8 cellular contexts compared by ENCODE assay signal in the genomic region with DNA sequence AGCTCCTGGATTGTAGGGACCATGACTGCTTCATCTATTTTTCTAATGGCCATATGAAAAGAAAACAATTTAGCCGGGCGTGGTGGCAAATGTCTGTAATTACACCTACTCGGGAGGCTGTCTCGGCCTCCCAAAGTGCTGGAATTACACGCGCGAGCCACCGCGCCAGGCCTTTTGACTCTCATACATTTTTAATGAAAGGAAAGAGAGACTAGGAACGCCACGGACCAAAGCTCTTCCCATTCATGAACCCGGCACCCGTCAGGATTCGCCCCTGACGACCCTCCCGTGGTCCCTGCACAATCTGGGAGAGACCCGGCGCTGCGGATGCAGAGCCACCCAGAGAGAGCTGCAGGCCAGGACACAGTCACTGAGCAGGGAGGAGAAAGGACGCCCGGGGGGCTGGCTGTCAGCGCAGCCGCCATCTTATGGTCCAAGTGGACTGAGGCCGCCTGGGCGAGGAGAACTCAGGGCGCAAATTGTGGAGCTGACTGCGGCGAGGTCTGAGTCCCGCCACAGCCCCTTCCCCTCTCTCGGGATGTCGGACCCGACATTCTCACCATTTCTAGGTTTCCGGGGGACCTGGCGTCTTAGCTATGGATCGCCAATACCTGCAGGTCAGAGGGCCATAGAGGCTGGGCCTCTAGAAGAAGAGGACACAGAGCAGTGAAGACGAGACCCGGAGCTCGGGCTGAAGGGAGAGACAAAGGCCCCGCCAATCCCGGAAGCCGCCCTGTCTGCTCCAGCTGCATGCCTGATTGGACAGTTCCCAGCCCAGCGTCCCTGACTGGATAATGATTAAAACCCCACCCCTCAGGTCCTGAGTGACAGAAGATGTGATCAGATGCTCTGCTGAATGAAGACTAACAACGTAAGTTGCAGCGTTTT. TPM values are rescaled to one million over a fixed set of nuclear protein-coding genes. Genes with fewer than 3 reads are reported as not detected.
DNase-seq lines count a peak whose midpoint lies in the region; ATAC-seq, FAIRE-seq and TF ChIP-seq lines count a peak whose summit lies in the region.

ZNF681 (minus strand) TSS at position 705 of the 888 bp plus-strand sequence; CDS start at position 563, 142 bp downstream.

- no peak for TF ChIP-seq EP300 in ovary (IDR thresholded peaks at IDR 0.05)

- peak within 1 kb of the TSS; percentile 95 for H3K27ac Mint-ChIP-seq in activated naive CD4-positive, alpha-beta T cell treated with anti-CD3 and anti-CD28 coated beads, Interleukin-2, amount 10 ng/mL, durations not matched to agents 7 days and 5 days
- H3K27ac Mint-ChIP-seq in glutamatergic neuron (ENCODE audit: unreplicated experiment) = peak within 1 kb of the TSS; percentile 100

- peak; percentile 84 for ATAC-seq in GM19467 (IDR thresholded peaks at IDR 0.05; ENCODE audit: unreplicated experiment)

- no peak for TF ChIP-seq POLR2A in ovary (IDR thresholded peaks at IDR 0.05)

- H3K27ac ChIP-seq in RWPE1 = peak within 1 kb of the TSS; percentile 76
- H3K27ac ChIP-seq in ovary = no peak within 1 kb of the TSS
- H3K27ac ChIP-seq in thymus (ENCODE audit: low read depth) = peak within 1 kb of the TSS; percentile 79

- peaks cover 28% of the 10 kb centered on the region for H3K9me3 Mint-ChIP-seq in activated naive CD4-positive, alpha-beta T cell treated with anti-CD3 and anti-CD28 coated beads, Interleukin-2, amount 10 ng/mL, durations not matched to agents 7 days and 5 days
- H3K9me3 Mint-ChIP-seq in glutamatergic neuron (ENCODE audit: unreplicated experiment) = peaks cover 14% of the 10 kb centered on the region

- H3K4me1 ChIP-seq in ovary (ENCODE audit: insufficient read depth) (peaks cover 1% of the 10 kb centered on the region), thymus (ENCODE audit: control insufficient read depth, insufficient read depth, low read length) (no peaks in the 10 kb centered on the region)

- 0 to 1% (median 1%) methylated on average over 44 of the region's 44 CpGs for WGBS in ovary, 3 donors
- WGBS in thymus = 2% methylated on average over 44 of the region's 44 CpGs

- H3K4me1 Mint-ChIP-seq in activated naive CD4-positive, alpha-beta T cell treated with anti-CD3 and anti-CD28 coated beads, Interleukin-2, amount 10 ng/mL, durations not matched to agents 7 days and 5 days = peaks cover 29% of the 10 kb centered on the region
- peaks cover 1% of the 10 kb centered on the region for H3K4me1 Mint-ChIP-seq in glutamatergic neuron (ENCODE audit: low read depth, unreplicated experiment)

- CTCF ChIA-PET in RWPE1 (lab: Yijun Ruan, JAX) = interaction anchor here (0.6 to 0.7 kb wide), 4 partner anchors 26 to 1689 kb away, joined by 3 to 4 read pairs (median 3); no protein-coding TSS in a partner anchor
- CTCF ChIA-PET in activated naive CD4-positive, alpha-beta T cell treated with anti-CD3 and anti-CD28 coated beads, Interleukin-2, amount 10 ng/mL, durations not matched to agents 7 days and 5 days (lab: Charles Lee) = interaction anchor here (1.1 to 1.3 kb wide), 3 partner anchors 10 to 275 kb away, joined by 3 to 4 read pairs (median 4); no protein-coding TSS in a partner anchor

- in situ Hi-C loops in Caki2 (cut with HindIII; ENCODE audit: low pct_unique_long_range_greater_than_20kb, low sequenced_read_pairs) = no loop called here

- peaks cover 25% of the 10 kb centered on the region for H3K36me3 Mint-ChIP-seq in activated naive CD4-positive, alpha-beta T cell treated with anti-CD3 and anti-CD28 coated beads, Interleukin-2, amount 10 ng/mL, durations not matched to agents 7 days and 5 days
- peaks cover 11% of the 10 kb centered on the region for H3K36me3 Mint-ChIP-seq in glutamatergic neuron (ENCODE audit: unreplicated experiment)

- H3K36me3 ChIP-seq in ovary (no peaks in the 10 kb centered on the region), thymus (ENCODE audit: control insufficient read depth, insufficient read depth) (peaks cover 4% of the 10 kb centered on the region)

- H3K27me3 Mint-ChIP-seq in activated naive CD4-positive, alpha-beta T cell treated with anti-CD3 and anti-CD28 coated beads, Interleukin-2, amount 10 ng/mL, durations not matched to agents 7 days and 5 days = no peaks in the 10 kb centered on the region
- H3K27me3 Mint-ChIP-seq in glutamatergic neuron (ENCODE audit: unreplicated experiment) = peaks cover 4% of the 10 kb centered on the region

- 0 out of 2 replicates have a peak, but pooled peaks have one; percentile 10 for TF ChIP-seq CTCF in RWPE1 (conservative IDR thresholded peaks at IDR 0.05; ENCODE audit: low read depth)
- peak; percentile 60 for TF ChIP-seq CTCF in glutamatergic neuron (IDR thresholded peaks at IDR 0.05; ENCODE audit: partially characterized antibody, unreplicated experiment)
- no peak for TF ChIP-seq CTCF in ovary (IDR thresholded peaks at IDR 0.05)

- H3K4me3 Mint-ChIP-seq in activated naive CD4-positive, alpha-beta T cell treated with anti-CD3 and anti-CD28 coated beads, Interleukin-2, amount 10 ng/mL, durations not matched to agents 7 days and 5 days = peak within 1 kb of the TSS; percentile 85
- peak within 1 kb of the TSS; percentile 96 for H3K4me3 Mint-ChIP-seq in glutamatergic neuron (ENCODE audit: unreplicated experiment)

- no peaks in the 10 kb centered on the region for H3K9me3 ChIP-seq in ovary
- no peaks in the 10 kb centered on the region for H3K9me3 ChIP-seq in thymus (ENCODE audit: control insufficient read depth)

- FAIRE-seq in HTR-8/SVneo (lab: Jason Lieb, UNC) = peak; percentile 66

- POLR2A ChIA-PET in RWPE1 (lab: Yijun Ruan, JAX; ENCODE audit: low non-redundant PET) = interaction anchor here (0.6 to 1.0 kb wide), 2 partner anchors 71 to 364 kb away, joined by 3 read pairs; partner anchors contain the start of gene ZNF675

- peak within 1 kb of the TSS; percentile 51 for H3K4me3 ChIP-seq in ovary
- peak within 1 kb of the TSS; percentile 80 for H3K4me3 ChIP-seq in thymus (ENCODE audit: low read length)

- intact Hi-C loops in ovary (cut with DNase I) = no loop called here

- peak; percentile 92 for DNase-seq in Caki2 (ENCODE audit: low read depth)
- peak; percentile 73 for DNase-seq in HTR-8/SVneo (ENCODE audit: insufficient read length, low spot score)
- DNase-seq in RWPE1 (ENCODE audit: low spot score) = peak; percentile 91
- peak; percentile 92 for DNase-seq in activated naive CD4-positive, alpha-beta T cell treated with anti-CD3 and anti-CD28 coated beads, Interleukin-2, amount 10 ng/mL, durations not matched to agents 7 days and 5 days
- DNase-seq in glutamatergic neuron = peak; percentile 91
- DNase-seq in ovary = peak; percentile 82 to 85 (median 84)

- H3K27me3 ChIP-seq in ovary (no peaks in the 10 kb centered on the region), thymus (ENCODE audit: control insufficient read depth, insufficient read depth) (no peaks in the 10 kb centered on the region)

RNA-seq across cellular contexts. Expression of gene ZNF681, which starts in this region (rescaled TPM):
- total RNA-seq in Caki2 (2014; rRNA removed; shearing (Covaris generic); ENCODE audit: low replicate concordance) = 1.3 and 1.9 TPM in 2 replicates
- total RNA-seq in glutamatergic neuron (ENCODE audit: unreplicated experiment) (8.1 TPM), ovary (1 to 10 TPM; 1.5 to 4.0 (median 3.3) TPM)
- polyA plus RNA-seq in ovary (1 to 10 TPM; 1.5 to 1.6 TPM), thymus (2.8 TPM)

Comparison
In these comparisons a context has a peak if more than half of its experiments do, and no peak if none do; other contexts are left out.
1. H3K27ac ChIP-seq: peak in RWPE1 (single experiment) and thymus (single experiment); none in ovary (0 of 2).
2. CTCF ChIP-seq: peak in RWPE1 (single experiment) and glutamatergic neuron (single experiment); none in ovary (0 of 3).
3. Peak in every context shown above with its lines, with median percentiles within 50 percentile points of each other: DNase-seq.